ENCODE assay signal across 18 cellular contexts in the genomic region with DNA sequence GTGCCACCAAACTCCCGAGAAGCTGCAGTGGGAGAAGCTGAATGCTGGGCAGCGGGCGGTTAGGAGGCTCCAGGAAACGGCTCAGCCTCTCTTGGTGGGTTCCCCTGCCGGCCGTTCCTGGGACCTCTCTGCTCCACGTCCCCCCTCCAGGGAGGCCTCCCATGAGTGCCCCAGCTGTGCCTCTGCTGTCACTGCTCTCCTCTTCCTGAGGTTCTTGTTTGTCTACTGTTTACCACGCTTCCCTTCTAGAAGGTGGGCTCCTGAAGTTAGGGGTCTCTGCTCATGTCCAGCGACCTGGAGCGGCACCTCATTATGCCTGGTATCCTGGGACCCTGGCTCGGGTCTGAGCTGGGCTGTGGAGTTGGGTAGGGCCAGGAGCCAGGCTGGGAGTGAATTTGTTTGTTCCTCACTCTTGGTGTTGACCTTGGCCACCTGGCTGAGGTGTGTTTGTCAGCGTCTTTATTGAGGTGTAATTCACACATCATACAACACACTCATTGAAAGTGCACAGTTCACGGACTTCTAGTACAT. TPM values are rescaled to one million over a fixed set of nuclear protein-coding genes. Genes with fewer than 3 reads are reported as not detected.
DNase-seq lines count a peak whose midpoint lies in the region; ATAC-seq and TF ChIP-seq lines count a peak whose summit lies in the region.
"Had no signal": no experiment of that assay in that cellular context is flagged by ENCODE, and none has a peak within 500 bp of the region (broad histone marks: within the 10 kb centered on the region; RNA-seq: fewer than 3 reads in every experiment).

No MANE protein-coding gene starts in this region.

- ATAC-seq in Right ventricle myocardium superior (ENCODE audit: poor library complexity), result no peak
- no peak for ATAC-seq in left cardiac atrium
- ATAC-seq in upper lobe of right lung, result peak; percentile 4
- no peak for ATAC-seq in activated T-cell treated with anti-CD3 and anti-CD28 coated beads, Interleukin-2, amount 50 U/mL, for 4 hours
- ATAC-seq: gastroesophageal sphincter had no signal

- peaks cover 30% of the 10 kb centered on the region for H3K4me1 Mint-ChIP-seq in activated T-cell treated with anti-CD3 and anti-CD28 coated beads, Interleukin-2, amount 50 U/mL, for 4 hours (ENCODE audit: low read depth)

- H3K27me3 Mint-ChIP-seq in activated T-cell treated with anti-CD3 and anti-CD28 coated beads, Interleukin-2, amount 50 U/mL, for 4 hours (ENCODE audit: low read depth), result no peaks in the 10 kb centered on the region

- H3K27me3 ChIP-seq in colonic mucosa (no peaks in the 10 kb centered on the region), muscle layer of duodenum (ENCODE audit: low read depth, low read length) (no peaks in the 10 kb centered on the region), upper lobe of right lung (no peaks in the 10 kb centered on the region), BE2C (no peaks in the 10 kb centered on the region)
- H3K27me3 ChIP-seq: gastroesophageal sphincter had no signal

- H3K4me1 ChIP-seq in colonic mucosa (peaks cover 42% of the 10 kb centered on the region), muscle layer of duodenum (ENCODE audit: control insufficient read depth in 1 of 2, insufficient read depth in 2 of 2, low read length in 2 of 2) (peaks cover 44 to 48% of the 10 kb centered on the region in 2 donors), upper lobe of right lung (peaks cover 61% of the 10 kb centered on the region), BE2C (peaks cover 24% of the 10 kb centered on the region)
- H3K4me1 ChIP-seq: parathyroid adenoma had no signal

- intact Hi-C loops in Right ventricle myocardium superior (cut with DNase I), result loop anchor here (10.0 kb wide), 1 partner anchor 82 kb away; no protein-coding TSS in a partner anchor
- intact Hi-C loops in left cardiac atrium (cut with DNase I), result no loop called here
- intact Hi-C loops in colonic mucosa (cut with DNase I), result loop anchor here (5.0 kb wide), 1 partner anchor 90 kb away; no protein-coding TSS in a partner anchor
- intact Hi-C loops in upper lobe of right lung (cut with DNase I), result no loop called here

- H3K27ac ChIP-seq in colonic mucosa (peak overlapping the region; percentile 95), muscle layer of duodenum (ENCODE audit: low read length) (peak overlapping the region; percentile 63), upper lobe of right lung (peak overlapping the region; percentile 17)
- H3K27ac ChIP-seq: coronary artery, epithelial cell of prostate, gastroesophageal sphincter, parathyroid adenoma had no signal

- H3K9me3 Mint-ChIP-seq in activated T-cell treated with anti-CD3 and anti-CD28 coated beads, Interleukin-2, amount 50 U/mL, for 4 hours, result no peaks in the 10 kb centered on the region
- H3K9me3 Mint-ChIP-seq: mesothelial cell of epicardium had no signal

- H3K4me3 ChIP-seq in colonic mucosa (no peak overlapping the region), muscle layer of duodenum (ENCODE audit: low read depth in 1 of 2, low read length in 2 of 2) (no peak overlapping the region), upper lobe of right lung (no peak overlapping the region), BE2C (ENCODE audit: low read depth, low read length) (no peak overlapping the region)
- H3K4me3 ChIP-seq: coronary artery, gastroesophageal sphincter had no signal

- H3K36me3 ChIP-seq in colonic mucosa (no peaks in the 10 kb centered on the region), muscle layer of duodenum (ENCODE audit: control insufficient read depth in 1 of 2, insufficient read depth in 2 of 2, low read length in 2 of 2) (no peaks in the 10 kb centered on the region), upper lobe of right lung (no peaks in the 10 kb centered on the region), BE2C (peaks cover 7% of the 10 kb centered on the region)
- H3K36me3 ChIP-seq: gastroesophageal sphincter had no signal

- H3K36me3 Mint-ChIP-seq in activated T-cell treated with anti-CD3 and anti-CD28 coated beads, Interleukin-2, amount 50 U/mL, for 4 hours (ENCODE audit: insufficient read depth), result no peaks in the 10 kb centered on the region
- H3K36me3 Mint-ChIP-seq: mesothelial cell of epicardium had no signal

- peak overlapping the region; percentile 67 to 74 for H3K9ac ChIP-seq in colonic mucosa (ENCODE audit: low read depth in 2 of 2, low read length in 2 of 2)
- H3K9ac ChIP-seq: parathyroid adenoma had no signal

- no peak overlapping the region for H3K4me3 Mint-ChIP-seq in activated T-cell treated with anti-CD3 and anti-CD28 coated beads, Interleukin-2, amount 50 U/mL, for 4 hours
- H3K4me3 Mint-ChIP-seq: mesothelial cell of epicardium had no signal

- TF ChIP-seq CTCF in colonic mucosa (IDR thresholded peaks at IDR 0.05) (no peak), upper lobe of right lung (IDR thresholded peaks at IDR 0.05) (no peak), BE2C (IDR thresholded peaks at IDR 0.05; ENCODE audit: low read depth, low read length) (no peak)

- H3K9me3 ChIP-seq in colonic mucosa (no peaks in the 10 kb centered on the region), muscle layer of duodenum (ENCODE audit: control insufficient read depth in 1 of 2, low read length in 2 of 2) (no peaks in the 10 kb centered on the region), upper lobe of right lung (no peaks in the 10 kb centered on the region), BE2C (no peaks in the 10 kb centered on the region)
- H3K9me3 ChIP-seq: gastroesophageal sphincter had no signal

- DNase-seq in Right ventricle myocardium superior (peak; percentile 19), left cardiac atrium (no peak), colonic mucosa (peak; percentile 84), upper lobe of right lung (peak; percentile 66), BE2C (no peak), NCI-H82 (lab: John Stamatoyannopoulos, UW) (no peak)
- no peak for DNase-seq in activated T-cell treated with anti-CD3 and anti-CD28 coated beads, Interleukin-2, amount 50 U/mL, for 4 hours
- DNase-seq: amygdala, Calu3, NCI-H146, NCI-H446 treated with DMSO at 0.1 percent for 48 hours, OCI-M1 had no signal

RNA-seq across cellular contexts. Expression of a gene that starts 37.8 kb away (rescaled TPM):
- 80.7 TPM for total RNA-seq in Right ventricle myocardium superior
- total RNA-seq in left cardiac atrium, result 10 to 100 TPM; 58.5 to 95.4 TPM
- 100 to 1,000 TPM; 118 to 141 TPM for total RNA-seq in colonic mucosa
- total RNA-seq in upper lobe of right lung, result 71.4 TPM
- 10 to 100 TPM; 30.9 to 35.4 (median 33.0) TPM for total RNA-seq in activated T-cell treated with anti-CD3 and anti-CD28 coated beads, Interleukin-2, amount 50 U/mL, for 4 hours
- 53.7 TPM for polyA plus RNA-seq in BE2C (2012; ENCODE audit: insufficient read depth, insufficient read length, low read depth)

RNA-seq across cellular contexts. Expression of a gene that starts 44.9 kb away (rescaled TPM):
- total RNA-seq in Right ventricle myocardium superior (7.6 TPM), left cardiac atrium (1 to 10 TPM; 6.5 to 8.1 TPM), colonic mucosa (1 to 10 TPM; 2.7 to 7.8 TPM), upper lobe of right lung (53.5 TPM)
- under 1 TPM; 0.22 to 0.63 (median 0.38) TPM for total RNA-seq in activated T-cell treated with anti-CD3 and anti-CD28 coated beads, Interleukin-2, amount 50 U/mL, for 4 hours
- polyA plus RNA-seq in BE2C (2012; ENCODE audit: insufficient read depth, insufficient read length, low read depth), result 0.29 TPM

Comparison
In these comparisons a context has a peak if more than half of its experiments do, and no peak if none do; other contexts are left out.
1. DNase-seq: peak in Right ventricle myocardium superior (single experiment), colonic mucosa (single experiment) and upper lobe of right lung (single experiment); none in left cardiac atrium (single experiment), activated T-cell treated with anti-CD3 and anti-CD28 coated beads, Interleukin-2, amount 50 U/mL, for 4 hours (single experiment), BE2C (single experiment) and NCI-H82 (single experiment).
2. intact Hi-C loops: an anchor here in Right ventricle myocardium superior (10.0 kb wide) and colonic mucosa (5.0 kb wide); none called in left cardiac atrium and upper lobe of right lung.
3. H3K27ac ChIP-seq: peak in every context shown above with its lines; median percentile 95 in colonic mucosa; 63 in muscle layer of duodenum; 17 in upper lobe of right lung.